Comparison of ENCODE assay signal across 12 cellular contexts in genomic region chr7:5234852-5235831, GRCh38. TPM values are rescaled to one million over a fixed set of nuclear protein-coding genes. Genes with fewer than 3 reads are reported as not detected.
DNase-seq lines count a peak whose midpoint lies in the region; ATAC-seq, FAIRE-seq and TF ChIP-seq lines count a peak whose summit lies in the region.
"Had no signal": no experiment of that assay in that cellular context is flagged by ENCODE, and none has a peak within 500 bp of the region (broad histone marks: within the 10 kb centered on the region; RNA-seq: fewer than 3 reads in every experiment).

No MANE protein-coding gene starts in this region.

- TF ChIP-seq RAD21 in K562 (CRISPR knock-in tag; conservative IDR thresholded peaks at IDR 0.05 in 1 of 2, IDR thresholded peaks at IDR 0.05 in 1 of 2) = no peak

- intact Hi-C loops in K562 (cut with micrococcal nuclease) = no loop called here

- FAIRE-seq in K562 (lab: Jason Lieb, UNC) = no peak
- FAIRE-seq: H1 had no signal

- H3K36me3 ChIP-seq in K562 (ENCODE audit: control insufficient read depth, insufficient read depth, low read length) (peaks cover 14% of the 10 kb centered on the region; the same call in 2 of the 3 replicates), tibial nerve (peaks cover 0 to 35% (median 0%) of the 10 kb centered on the region in 3 donors)

- CTCF ChIA-PET in K562 (lab: Yijun Ruan, JAX; ENCODE audit: low intra/inter-chr PET ratio) = no interaction called here

- peaks cover 3 to 9% of the 10 kb centered on the region in 2 experiments; a peak in 3 of 5 replicates for H3K4me1 ChIP-seq in K562 (replicated peaks in 1 of 2; ENCODE audit: control insufficient read depth in 2 of 2, insufficient read depth in 2 of 2, low read length in 2 of 2)
- peaks cover 0 to 39% (median 11%) of the 10 kb centered on the region in 4 donors for H3K4me1 ChIP-seq in tibial nerve

- TF ChIP-seq POLR2A in K562 (conservative IDR thresholded peaks at IDR 0.05) (no peak), erythroblast (IDR thresholded peaks at IDR 0.05; ENCODE audit: low read length) (no peak), tibial nerve (IDR thresholded peaks at IDR 0.05) (no peak)

- H4K20me1 ChIP-seq in K562 (replicated peaks; ENCODE audit: control insufficient read depth, insufficient read depth, low read length) = no peaks in the 10 kb centered on the region

- no peaks in the 10 kb centered on the region for H3K79me2 ChIP-seq in K562 (ENCODE audit: control insufficient read depth, insufficient read depth, low read length)

- in situ Hi-C loops in K562 (cut with MboI) = no loop called here

- H3K9me3 ChIP-seq in K562 (replicated peaks; ENCODE audit: control insufficient read depth, insufficient read depth, low read depth, low read length) (no peaks in the 10 kb centered on the region), tibial nerve (no peaks in the 10 kb centered on the region)

- no peak overlapping the region for H3K9ac ChIP-seq in K562 (ENCODE audit: insufficient read depth in 1 of 2, low read depth in 2 of 2, low read length in 2 of 2)

- no peak overlapping the region for H3K27ac ChIP-seq in K562 (ENCODE audit: extremely low read depth, low read depth, low read length)
- H3K27ac ChIP-seq in tibial nerve = no peak overlapping the region

- H3K4me2 ChIP-seq in K562 (ENCODE audit: insufficient read depth, low read length) = no peak overlapping the region

- BruUV-seq in K562 (replicated peaks; lab: Mats Ljungman, UMichigan) = no TSS peak

- POLR2A ChIA-PET in K562 (lab: Yijun Ruan, JAX) = interaction anchor here (0.5 to 0.6 kb wide), 2 partner anchors 195 to 482 kb away, joined by 3 read pairs; no protein-coding TSS in a partner anchor

- peak; percentile 32 for DNase-seq in AG20443 (ENCODE audit: low spot score)
- DNase-seq in HT-29 (ENCODE audit: low spot score) = peak; percentile 59
- DNase-seq in K562 (ENCODE audit: extremely low read depth in 1 of 4, low spot score in 3 of 4) = no peak
- no peak for DNase-seq in SKM-1 (lab: John Stamatoyannopoulos, UW; ENCODE audit: unreplicated experiment)
- DNase-seq in erythroblast (lab: John Stamatoyannopoulos, UW) = no peak
- DNase-seq in COLO668 (lab: John Stamatoyannopoulos, UW; ENCODE audit: unreplicated experiment) = no peak
- no peak for DNase-seq in tibial nerve (ENCODE audit: low spot score in 2 of 2)
- DNase-seq: activated CD4-positive, alpha-beta T cell treated with anti-CD3 and anti-CD28 coated beads, Interleukin-2, amount 10 ng/mL, durations not matched to agents 24 days and 14 days; cerebellar nuclear complex; NCI-H2081 treated with DMSO at 0.1 percent for 48 hours had no signal

- no peak for TF ChIP-seq EP300 in K562 (IDR thresholded peaks at IDR 0.05; ENCODE audit: low read length)
- no peak for TF ChIP-seq EP300 in tibial nerve (IDR thresholded peaks at IDR 0.05)

- H3K9me1 ChIP-seq in K562 (ENCODE audit: control insufficient read depth, insufficient read depth, low read length) = no peaks in the 10 kb centered on the region

- ATAC-seq in GM19397 (IDR thresholded peaks at IDR 0.05; ENCODE audit: unreplicated experiment) (peak; percentile 25), K562 (no peak)

- WGBS in K562 (ENCODE audit: insufficient coverage, low coverage, missing lambda C conversion rate) = 55% methylated on average over 26 of the region's 26 CpGs
- 83 to 84% methylated on average over 26 of the region's 26 CpGs for WGBS in tibial nerve, 2 donors

- no peaks in the 10 kb centered on the region for H3K27me3 ChIP-seq in K562 (ENCODE audit: control insufficient read depth in 2 of 2, insufficient read depth in 2 of 2, low read length in 2 of 2)
- H3K27me3 ChIP-seq in tibial nerve = no peaks in the 10 kb centered on the region

- no peak overlapping the region for H2AFZ ChIP-seq in K562 (ENCODE audit: low read depth, low read length)

- TF ChIP-seq CTCF in K562 (IDR thresholded peaks at IDR 0.05 in 2 of 3, conservative IDR thresholded peaks at IDR 0.05 in 1 of 3; ENCODE audit: insufficient read depth in 2 of 3, low read depth in 1 of 3, low read length in 3 of 3) (no peak), tibial nerve (IDR thresholded peaks at IDR 0.05) (no peak)

- no peak overlapping the region for H3K4me3 ChIP-seq in K562
- H3K4me3 ChIP-seq in tibial nerve = no peak overlapping the region

TF ChIP-seq in K562, 482 proteins besides CTCF, POLR2A, EP300 and RAD21:
- TF ChIP-seq DNMT1 (IDR thresholded peaks at IDR 0.05) = no peak
- TF ChIP-seq ZNF316 (IDR thresholded peaks at IDR 0.05) = peak; percentile 8; the same call in 1 of the 2 replicates
- 0 out of 2 replicates have a peak, but pooled peaks have one; percentile 19 for TF ChIP-seq NFE2 (IDR thresholded peaks at IDR 0.05; ENCODE audit: low read depth)

RNA-seq across cellular contexts. Expression of gene WIPI2, which starts 45.1 kb away (rescaled TPM):
- total RNA-seq in HT-29 (2014; rRNA removed; shearing (Covaris generic)) = 64.0 and 72.0 TPM in 2 replicates
- 86.3 and 128 TPM in 2 replicates for total RNA-seq in K562 (2011; cell fraction: chromatin; rRNA removed; ENCODE audit: low replicate concordance)
- total RNA-seq in K562 (2011; cell fraction: nucleolus; rRNA removed) = 52.8 and 55.0 TPM in 2 replicates
- 72.4 and 86.7 TPM in 2 replicates for total RNA-seq in K562 (2011; cell fraction: nucleoplasm; rRNA removed)
- total RNA-seq in K562 (2014; rRNA removed) (40.0 and 41.1 TPM in 2 replicates), K562 (2014; rRNA removed; fragmentation: Illumina TruSeq; extraction: Trizol) (33.9 and 39.1 TPM in 2 replicates), K562 (2015; rRNA removed; fragmentation: Illumina TruSeq; extraction: Trizol) (31.7 and 35.1 TPM in 2 replicates), K562 (2021) (55.0 and 59.4 TPM in 2 replicates), tibial nerve (10 to 100 TPM; 61.3 to 77.7 (median 66.4) TPM)
- polyA plus RNA-seq in K562 (2011; rRNA removed) (91.6 and 92.9 TPM in 2 replicates), K562 (2014; fragmentation: Illumina TruSeq; extraction: Trizol) (53.2 and 54.7 TPM in 2 replicates), K562 (2014; fragmentation: Nextera tagmentation; extraction: Ambion mirVana) (1 to 10 TPM; 7.9 to 8.0 TPM), K562 (2014; rRNA removed) (56.2 and 60.8 TPM in 2 replicates)
- 66.6 and 81.7 TPM in 2 replicates for polyA plus RNA-seq in K562 (2011; cell fraction: cytosol; rRNA removed)
- 67.1 and 70.4 TPM in 2 replicates for polyA plus RNA-seq in K562 (2011; cell fraction: nucleus; rRNA removed)
- 39.4 and 51.1 TPM in 2 replicates for polyA plus RNA-seq in K562 (2012)
- 69.6 and 84.3 TPM in 2 replicates for polyA minus RNA-seq in K562 (2011; rRNA and poly(A)+ RNA removed)
- polyA minus RNA-seq in K562 (2011; cell fraction: cytosol; rRNA and poly(A)+ RNA removed) = 45.9 and 52.1 TPM in 2 replicates
- polyA minus RNA-seq in K562 (2011; cell fraction: nucleus; rRNA and poly(A)+ RNA removed) = 21.1 and 32.7 TPM in 2 replicates

RNA-seq across cellular contexts. Expression of gene SLC29A4, which starts 47.6 kb away (rescaled TPM):
- total RNA-seq in HT-29 (2014; rRNA removed; shearing (Covaris generic)) = 7.1 and 8.5 TPM in 2 replicates
- 2.7 and 9.3 TPM in 2 replicates for total RNA-seq in K562 (2011; cell fraction: chromatin; rRNA removed; ENCODE audit: low replicate concordance)
- 2.4 and 3.3 TPM in 2 replicates for total RNA-seq in K562 (2011; cell fraction: nucleolus; rRNA removed)
- total RNA-seq in K562 (2011; cell fraction: nucleoplasm; rRNA removed) = 3.4 and 3.6 TPM in 2 replicates
- 0.77 and 2.3 TPM in 2 replicates for total RNA-seq in K562 (2014; rRNA removed)
- total RNA-seq in K562 (2014; rRNA removed; fragmentation: Illumina TruSeq; extraction: Trizol) = 0.03 and 0.29 TPM in 2 replicates
- 0.14 and 0.19 TPM in 2 replicates for total RNA-seq in K562 (2015; rRNA removed; fragmentation: Illumina TruSeq; extraction: Trizol)
- 1.2 and 1.4 TPM in 2 replicates for total RNA-seq in K562 (2021)
- polyA plus RNA-seq in K562 (2011; rRNA removed) = 1.1 and 1.2 TPM in 2 replicates
- polyA plus RNA-seq in K562 (2011; cell fraction: cytosol; rRNA removed) = 0.80 and 4.7 TPM in 2 replicates
- 1.7 and 4.8 TPM in 2 replicates for polyA plus RNA-seq in K562 (2011; cell fraction: nucleus; rRNA removed)
- 0.60 and 0.78 TPM in 2 replicates for polyA plus RNA-seq in K562 (2012)
- polyA plus RNA-seq in K562 (2014; fragmentation: Illumina TruSeq; extraction: Trizol) = 0.37 and 1.1 TPM in 2 replicates
- polyA plus RNA-seq in K562 (2014; fragmentation: Nextera tagmentation; extraction: Ambion mirVana) = under 1 TPM; 0.01 to 0.03 TPM
- 0.82 and 1.2 TPM in 2 replicates for polyA plus RNA-seq in K562 (2014; rRNA removed)
- polyA minus RNA-seq in K562 (2011; rRNA and poly(A)+ RNA removed) = 0.36 and 2.3 TPM in 2 replicates
- polyA minus RNA-seq in K562 (2011; cell fraction: cytosol; rRNA and poly(A)+ RNA removed) = 0.86 and 4.1 TPM in 2 replicates
- 0.44 and 0.54 TPM in 2 replicates for polyA minus RNA-seq in K562 (2011; cell fraction: nucleus; rRNA and poly(A)+ RNA removed)
- total RNA-seq in tibial nerve = 1 to 10 TPM; 1.4 to 6.3 (median 2.7) TPM

Comparison
In these comparisons a context has a peak if more than half of its experiments do, and no peak if none do; other contexts are left out.
1. DNase-seq: peak in AG20443 (single experiment) and HT-29 (single experiment); none in K562 (0 of 4), SKM-1 (single experiment), erythroblast (0 of 2), COLO668 (single experiment) and tibial nerve (0 of 2).